ENCODE assay signal across 22 cellular contexts in the genomic region with DNA sequence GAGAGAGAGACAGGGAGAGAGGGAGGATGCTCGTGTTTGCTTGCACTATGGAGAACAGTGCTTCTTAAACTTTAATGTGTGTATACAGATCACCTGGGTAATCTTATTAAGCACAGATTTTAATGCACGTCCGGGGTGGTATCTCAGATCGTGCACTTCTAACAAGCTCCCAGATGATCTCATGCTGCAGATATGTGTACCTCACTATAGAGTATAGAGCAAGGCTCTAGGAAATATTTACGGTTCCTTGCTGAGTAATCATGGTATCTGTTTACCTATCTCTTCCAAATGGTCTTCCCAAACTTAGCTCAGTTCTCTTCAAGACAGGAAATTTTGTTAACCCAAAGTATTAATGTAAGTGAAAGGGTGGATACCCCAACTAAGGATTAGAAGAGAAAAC.
DNase-seq lines count a peak whose midpoint lies in the region; ATAC-seq and TF ChIP-seq lines count a peak whose summit lies in the region.
"Had no signal": no experiment of that assay in that cellular context is flagged by ENCODE, and none has a peak within 500 bp of the region (broad histone marks: within the 10 kb centered on the region; RNA-seq: fewer than 3 reads in every experiment).

No MANE protein-coding gene starts in this region.

- H3K27ac Mint-ChIP-seq in MCF 10A (ENCODE audit: low read depth, unreplicated experiment): no peak overlapping the region
- H3K27ac Mint-ChIP-seq: CD4-positive, CD25-positive, alpha-beta regulatory T cell; memory B cell; nephron progenitor cell; stimulated activated effector memory CD8-positive, alpha-beta T cell treated with anti-CD3 and anti-CD28 coated beads, Interleukin-12 subunit alpha, Interleukin-12 subunit beta, amount 100 ng/mL, for 72 hours had no signal

- ATAC-seq in HG03039 (IDR thresholded peaks at IDR 0.05; ENCODE audit: unreplicated experiment) (no peak), GM19035 (IDR thresholded peaks at IDR 0.05; ENCODE audit: unreplicated experiment) (no peak)
- ATAC-seq: stimulated activated effector memory CD8-positive, alpha-beta T cell treated with anti-CD3 and anti-CD28 coated beads, Interleukin-12 subunit alpha, Interleukin-12 subunit beta, amount 100 ng/mL, for 72 hours had no signal

- H3K9me3 Mint-ChIP-seq in MCF 10A (ENCODE audit: unreplicated experiment): no peaks in the 10 kb centered on the region
- H3K9me3 Mint-ChIP-seq: nephron progenitor cell had no signal

- WGBS in mesodermal cell (ENCODE audit: insufficient coverage in 2 of 2), 2 experiments: 61 to 83% methylated on average over 1 to 4 of the region's 5 CpGs

- no peak for TF ChIP-seq CTCF in MCF 10A (IDR thresholded peaks at IDR 0.05; ENCODE audit: unreplicated experiment)

- BruUV-seq in MCF 10A (replicated peaks; lab: Mats Ljungman, UMichigan): no TSS peak

- H3K4me3 ChIP-seq in mesodermal cell (ENCODE audit: extremely low read depth, insufficient read depth, low read length, poor library complexity, severe bottlenecking) (no peak overlapping the region), SJCRH30 (no peak overlapping the region)
- H3K4me3 ChIP-seq: cardiac muscle cell, PC-9, thoracic aorta had no signal

- H3K27ac ChIP-seq in mesodermal cell (ENCODE audit: low read depth, low read length, severe bottlenecking) (peak overlapping the region; percentile 39), SJCRH30 (no peak overlapping the region)
- H3K27ac ChIP-seq: cardiac muscle cell, PC-9, thoracic aorta, VCaP had no signal

- H3K4me1 ChIP-seq in mesodermal cell (ENCODE audit: control insufficient read depth, insufficient read depth, low read length, poor library complexity, severe bottlenecking): peaks cover 30% of the 10 kb centered on the region
- H3K4me1 ChIP-seq in SJCRH30: no peaks in the 10 kb centered on the region

- no peaks in the 10 kb centered on the region for H3K36me3 ChIP-seq in mesodermal cell (ENCODE audit: control insufficient read depth, insufficient read depth, low read length)
- H3K36me3 ChIP-seq in SJCRH30: no peaks in the 10 kb centered on the region
- H3K36me3 ChIP-seq: cardiac muscle cell, thoracic aorta had no signal

- H3K4me1 Mint-ChIP-seq in MCF 10A (ENCODE audit: insufficient read depth, unreplicated experiment): no peaks in the 10 kb centered on the region
- H3K4me1 Mint-ChIP-seq: CD4-positive, CD25-positive, alpha-beta regulatory T cell; memory B cell; stimulated activated effector memory CD8-positive, alpha-beta T cell treated with anti-CD3 and anti-CD28 coated beads, Interleukin-12 subunit alpha, Interleukin-12 subunit beta, amount 100 ng/mL, for 72 hours had no signal

- H3K27me3 ChIP-seq in SJCRH30: no peaks in the 10 kb centered on the region
- H3K27me3 ChIP-seq: cardiac muscle cell had no signal

- H3K4me3 Mint-ChIP-seq in MCF 10A (ENCODE audit: unreplicated experiment): no peak overlapping the region
- H3K4me3 Mint-ChIP-seq: CD4-positive, CD25-positive, alpha-beta regulatory T cell; memory B cell; nephron progenitor cell; stimulated activated effector memory CD8-positive, alpha-beta T cell treated with anti-CD3 and anti-CD28 coated beads, Interleukin-12 subunit alpha, Interleukin-12 subunit beta, amount 100 ng/mL, for 72 hours had no signal

- no peaks in the 10 kb centered on the region for H3K36me3 Mint-ChIP-seq in MCF 10A (ENCODE audit: insufficient read depth, unreplicated experiment)
- H3K36me3 Mint-ChIP-seq: CD4-positive, CD25-positive, alpha-beta regulatory T cell; memory B cell; stimulated activated effector memory CD8-positive, alpha-beta T cell treated with anti-CD3 and anti-CD28 coated beads, Interleukin-12 subunit alpha, Interleukin-12 subunit beta, amount 100 ng/mL, for 72 hours had no signal

- POLR2A ChIA-PET in MCF 10A (lab: Yijun Ruan, JAX): no interaction called here

- H3K9me3 ChIP-seq in mesodermal cell (ENCODE audit: control insufficient read depth, low read length) (no peaks in the 10 kb centered on the region), SJCRH30 (replicated peaks) (no peaks in the 10 kb centered on the region)
- H3K9me3 ChIP-seq: thoracic aorta had no signal

- DNase-seq in EL (peak; percentile 75), NCI-H1930 (lab: John Stamatoyannopoulos, UW) (peak; percentile 10 to 20), astrocyte of the hippocampus (ENCODE audit: low read depth, low spot score) (peak; percentile 40), SJCRH30 (no peak), MCF 10A (ENCODE audit: unreplicated experiment) (no peak)
- DNase-seq: activated CD8-positive, alpha-beta memory T cell treated with anti-CD3 and anti-CD28 coated beads, Interleukin-2, amount 50 U/mL, for 48 hours; activated effector memory CD4-positive, alpha-beta T cell treated with anti-CD3 and anti-CD28 coated beads, Interleukin-2, amount 50 U/mL, for 16 hours; CD4-positive, CD25-positive, alpha-beta regulatory T cell; dermis blood vessel endothelial cell; DMS79; islet precursor cell; nephron progenitor cell; PC-9; SIG-M5 had no signal

- CTCF ChIA-PET in MCF 10A (lab: Yijun Ruan, JAX): interaction anchor here (0.6 kb wide), 1 partner anchor 1859 kb away, joined by 3 read pairs; no protein-coding TSS in a partner anchor

- H3K27me3 Mint-ChIP-seq in MCF 10A (ENCODE audit: insufficient read depth, unreplicated experiment): peaks cover 16% of the 10 kb centered on the region
- H3K27me3 Mint-ChIP-seq: CD4-positive, CD25-positive, alpha-beta regulatory T cell; memory B cell had no signal

- intact Hi-C loops in MCF 10A (cut with micrococcal nuclease): no loop called here

Comparison
In these comparisons a context has a peak if more than half of its experiments do, and no peak if none do; other contexts are left out.
1. DNase-seq: peak in EL (single experiment), NCI-H1930 (2 of 2) and astrocyte of the hippocampus (single experiment); none in SJCRH30 (0 of 2) and MCF 10A (single experiment).